In the genomic region with DNA sequence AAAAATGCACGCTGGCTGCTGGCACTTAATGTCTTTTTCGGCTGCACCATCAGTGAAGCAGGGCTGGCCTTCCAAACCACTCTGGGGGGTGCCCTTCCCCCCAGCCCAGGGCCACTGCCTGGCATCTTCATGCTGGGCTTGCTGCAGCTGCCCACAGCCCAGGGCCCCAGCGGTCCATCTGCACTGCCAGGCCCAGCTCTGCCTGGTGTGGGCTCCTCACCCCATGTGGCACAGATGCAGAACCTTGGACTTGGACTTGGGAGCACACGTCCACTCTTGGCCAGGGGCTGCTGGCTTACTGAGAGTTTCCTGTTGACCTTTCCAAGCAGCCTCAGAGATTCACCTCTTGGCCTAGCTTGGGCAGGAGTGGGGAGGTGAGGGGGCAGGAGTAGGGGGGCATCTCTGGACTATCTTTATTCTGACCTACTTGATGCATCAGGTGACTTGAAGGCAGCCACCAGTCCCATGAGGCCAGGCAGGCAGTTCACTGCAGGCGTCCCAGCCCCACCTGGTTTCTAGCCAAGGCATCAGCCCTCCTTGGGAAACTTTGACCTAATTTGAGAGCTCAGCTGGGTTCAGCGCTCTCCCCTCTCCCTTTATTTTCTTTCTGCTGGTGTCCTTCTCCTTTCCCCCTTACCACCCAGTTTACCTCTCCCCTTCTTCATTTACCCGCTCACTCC, we compare ENCODE assay signal across 17 cellular contexts.
"Had no signal": no experiment of that assay in that cellular context is flagged by ENCODE, and none has a peak within 500 bp of the region (broad histone marks: within the 10 kb centered on the region; RNA-seq: fewer than 3 reads in every experiment).

No MANE protein-coding gene starts in this region.

- H3K4me3 Mint-ChIP-seq: activated CD4-positive, alpha-beta memory T cell treated with anti-CD3 and anti-CD28 coated beads, Interleukin-2, amount 10 ng/mL, durations not matched to agents 7 days and 5 days; activated CD4-positive, alpha-beta T cell treated with anti-CD3 and anti-CD28 coated beads, Interleukin-2, amount 10 ng/mL, durations not matched to agents 24 days and 14 days; mesothelial cell of epicardium; naive thymus-derived CD8-positive, alpha-beta T cell; neural progenitor cell had no signal

- ATAC-seq: body of pancreas; foreskin keratinocyte; naive thymus-derived CD8-positive, alpha-beta T cell had no signal

- H3K9ac ChIP-seq: neural progenitor cell had no signal

- DNase-seq: activated CD4-positive, alpha-beta memory T cell treated with anti-CD3 and anti-CD28 coated beads, Interleukin-2, amount 10 ng/mL, durations not matched to agents 7 days and 5 days; activated CD4-positive, alpha-beta T cell treated with anti-CD3 and anti-CD28 coated beads, Interleukin-2, amount 10 ng/mL, durations not matched to agents 24 days and 14 days; activated CD4-positive, CD25-positive, alpha-beta regulatory T cell; activated gamma-delta T cell treated with Interleukin-2 at 50 U/mL for 16 hours; body of pancreas; foreskin keratinocyte; mammary epithelial cell; retina; stimulated activated CD4-positive, alpha-beta T cell treated with anti-CD3 and anti-CD28 coated beads, Interleukin-12 subunit alpha, Interleukin-12 subunit beta, amount 100 ng/mL, for 4 hours; stimulated activated CD4-positive, alpha-beta T cell treated with anti-CD3 and anti-CD28 coated beads, Interleukin-4, amount 100 ng/mL, for 4 hours; T-helper 9 cell; uterus had no signal

- H3K27ac ChIP-seq: body of pancreas, cardiac muscle cell, epithelial cell of prostate, foreskin keratinocyte, neural progenitor cell, uterus had no signal

- H3K27ac Mint-ChIP-seq: activated CD4-positive, alpha-beta memory T cell treated with anti-CD3 and anti-CD28 coated beads, Interleukin-2, amount 10 ng/mL, durations not matched to agents 7 days and 5 days; activated CD4-positive, alpha-beta T cell treated with anti-CD3 and anti-CD28 coated beads, Interleukin-2, amount 10 ng/mL, durations not matched to agents 24 days and 14 days; mesothelial cell of epicardium; neural progenitor cell had no signal

- H3K9me3 Mint-ChIP-seq: activated CD4-positive, alpha-beta memory T cell treated with anti-CD3 and anti-CD28 coated beads, Interleukin-2, amount 10 ng/mL, durations not matched to agents 7 days and 5 days had no signal

- H3K9me3 ChIP-seq: body of pancreas, uterus had no signal

- H3K4me3 ChIP-seq: body of pancreas, cardiac muscle cell, neural progenitor cell, uterus had no signal

- H3K36me3 ChIP-seq: cardiac muscle cell, neural progenitor cell, uterus had no signal

- H3K4me1 ChIP-seq: body of pancreas, foreskin keratinocyte, uterus had no signal

- H3K27me3 Mint-ChIP-seq: activated CD4-positive, alpha-beta memory T cell treated with anti-CD3 and anti-CD28 coated beads, Interleukin-2, amount 10 ng/mL, durations not matched to agents 7 days and 5 days; activated CD4-positive, alpha-beta T cell treated with anti-CD3 and anti-CD28 coated beads, Interleukin-2, amount 10 ng/mL, durations not matched to agents 24 days and 14 days; naive thymus-derived CD8-positive, alpha-beta T cell had no signal

- H3K4me1 Mint-ChIP-seq: activated CD4-positive, alpha-beta memory T cell treated with anti-CD3 and anti-CD28 coated beads, Interleukin-2, amount 10 ng/mL, durations not matched to agents 7 days and 5 days; mesothelial cell of epicardium had no signal

- H3K27me3 ChIP-seq: body of pancreas, cardiac muscle cell, foreskin keratinocyte, uterus had no signal

- H3K36me3 Mint-ChIP-seq: neural progenitor cell had no signal
